20 cellular contexts compared by ENCODE assay signal in the genomic region with DNA sequence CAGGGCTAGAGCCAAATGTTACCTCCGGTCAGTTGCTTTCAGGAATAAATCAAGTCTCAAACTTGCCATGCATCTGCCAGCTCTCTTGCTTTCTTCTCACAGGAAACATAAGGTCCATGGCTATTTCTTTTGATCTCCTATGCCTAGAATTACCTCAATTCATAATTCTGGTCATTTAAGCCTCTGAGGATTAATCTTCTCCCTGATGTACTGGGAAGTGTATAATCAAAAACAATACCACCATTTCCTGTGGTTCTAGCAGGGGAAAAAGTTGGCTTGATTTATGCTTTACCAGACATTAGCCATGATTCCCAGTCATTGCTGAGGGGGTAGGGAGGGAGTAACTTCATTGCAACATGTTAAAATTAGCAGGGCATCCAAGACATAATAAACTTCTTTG.
"Had no signal": no experiment of that assay in that cellular context is flagged by ENCODE, and none has a peak within 500 bp of the region (broad histone marks: within the 10 kb centered on the region; RNA-seq: fewer than 3 reads in every experiment).

No MANE protein-coding gene starts in this region.

- H3K9me3 ChIP-seq: gastrocnemius medialis, left ventricle myocardium inferior, right atrium auricular region, sigmoid colon, testis, tibial nerve had no signal

- H3K36me3 Mint-ChIP-seq: immature natural killer cell; naive B cell; stimulated activated naive B cell treated with anti-CD40 and anti-IgM and Interleukin-4, amounts not matched to agents 10 μg/mL and 1 μg/mL and 100 μg/mL, for 72 hours had no signal

- H3K4me1 ChIP-seq: gastrocnemius medialis, left ventricle myocardium inferior, right atrium auricular region, sigmoid colon, testis, tibial nerve had no signal

- H3K4me3 ChIP-seq: coronary artery, gastrocnemius medialis, left ventricle myocardium inferior, lung, right atrium auricular region, sigmoid colon, skin epidermis, testis, tibial nerve had no signal

- H3K27ac Mint-ChIP-seq: effector memory CD8-positive, alpha-beta T cell; immature natural killer cell; nephron progenitor cell; stimulated activated naive B cell treated with anti-CD40 and anti-IgM and Interleukin-4, amounts not matched to agents 10 μg/mL and 1 μg/mL and 100 μg/mL, for 72 hours; stimulated activated naive CD8-positive, alpha-beta T cell treated with anti-CD3 and anti-CD28 coated beads, Interleukin-15, amount 100 ng/mL, for 72 hours had no signal

- H3K27me3 ChIP-seq: gastrocnemius medialis, right atrium auricular region, sigmoid colon, testis, tibial nerve had no signal

- H3K4me3 Mint-ChIP-seq: effector memory CD8-positive, alpha-beta T cell; immature natural killer cell; naive B cell; nephron progenitor cell; stimulated activated naive B cell treated with anti-CD40 and anti-IgM and Interleukin-4, amounts not matched to agents 10 μg/mL and 1 μg/mL and 100 μg/mL, for 72 hours; stimulated activated naive CD8-positive, alpha-beta T cell treated with anti-CD3 and anti-CD28 coated beads, Interleukin-15, amount 100 ng/mL, for 72 hours had no signal

- H3K27me3 Mint-ChIP-seq: effector memory CD8-positive, alpha-beta T cell; stimulated activated naive CD8-positive, alpha-beta T cell treated with anti-CD3 and anti-CD28 coated beads, Interleukin-15, amount 100 ng/mL, for 72 hours had no signal

- H3K4me1 Mint-ChIP-seq: immature natural killer cell; naive B cell; nephron progenitor cell; stimulated activated naive B cell treated with anti-CD40 and anti-IgM and Interleukin-4, amounts not matched to agents 10 μg/mL and 1 μg/mL and 100 μg/mL, for 72 hours; stimulated activated naive CD8-positive, alpha-beta T cell treated with anti-CD3 and anti-CD28 coated beads, Interleukin-15, amount 100 ng/mL, for 72 hours had no signal

- H3K27ac ChIP-seq: coronary artery, gastrocnemius medialis, left ventricle myocardium inferior, right atrium auricular region, sigmoid colon, testis, tibial nerve had no signal

- H3K36me3 ChIP-seq: gastrocnemius medialis, left ventricle myocardium inferior, right atrium auricular region, sigmoid colon, tibial nerve had no signal

- ATAC-seq: effector memory CD8-positive, alpha-beta T cell; gastrocnemius medialis; stimulated activated naive B cell treated with anti-CD40 and anti-IgM and Interleukin-4, amounts not matched to agents 10 μg/mL and 1 μg/mL and 100 μg/mL, for 72 hours; stimulated activated naive CD8-positive, alpha-beta T cell treated with anti-CD3 and anti-CD28 coated beads, Interleukin-15, amount 100 ng/mL, for 72 hours had no signal

- H3K9me3 Mint-ChIP-seq: effector memory CD8-positive, alpha-beta T cell; immature natural killer cell; nephron progenitor cell; stimulated activated naive B cell treated with anti-CD40 and anti-IgM and Interleukin-4, amounts not matched to agents 10 μg/mL and 1 μg/mL and 100 μg/mL, for 72 hours; stimulated activated naive CD8-positive, alpha-beta T cell treated with anti-CD3 and anti-CD28 coated beads, Interleukin-15, amount 100 ng/mL, for 72 hours had no signal

- DNase-seq: caudate nucleus; effector memory CD8-positive, alpha-beta T cell; gastrocnemius medialis; immature natural killer cell; left ventricle myocardium inferior; mesendoderm; naive B cell; nephron progenitor cell; posterior cingulate gyrus; sigmoid colon; stimulated activated CD4-positive, alpha-beta T cell treated with anti-CD3 and anti-CD28 coated beads, Interleukin-2, amount 100 ng/mL, for 24 hours; stimulated activated CD4-positive, alpha-beta T cell treated with anti-CD3 and anti-CD28 coated beads, Interleukin-4, amount 100 ng/mL, for 4 hours; stimulated activated naive B cell treated with anti-CD40 and anti-IgM and Interleukin-4, amounts not matched to agents 10 μg/mL and 1 μg/mL and 100 μg/mL, for 72 hours; stimulated activated naive CD8-positive, alpha-beta T cell treated with anti-CD3 and anti-CD28 coated beads, Interleukin-15, amount 100 ng/mL, for 72 hours; testis had no signal
